In the genomic region with DNA sequence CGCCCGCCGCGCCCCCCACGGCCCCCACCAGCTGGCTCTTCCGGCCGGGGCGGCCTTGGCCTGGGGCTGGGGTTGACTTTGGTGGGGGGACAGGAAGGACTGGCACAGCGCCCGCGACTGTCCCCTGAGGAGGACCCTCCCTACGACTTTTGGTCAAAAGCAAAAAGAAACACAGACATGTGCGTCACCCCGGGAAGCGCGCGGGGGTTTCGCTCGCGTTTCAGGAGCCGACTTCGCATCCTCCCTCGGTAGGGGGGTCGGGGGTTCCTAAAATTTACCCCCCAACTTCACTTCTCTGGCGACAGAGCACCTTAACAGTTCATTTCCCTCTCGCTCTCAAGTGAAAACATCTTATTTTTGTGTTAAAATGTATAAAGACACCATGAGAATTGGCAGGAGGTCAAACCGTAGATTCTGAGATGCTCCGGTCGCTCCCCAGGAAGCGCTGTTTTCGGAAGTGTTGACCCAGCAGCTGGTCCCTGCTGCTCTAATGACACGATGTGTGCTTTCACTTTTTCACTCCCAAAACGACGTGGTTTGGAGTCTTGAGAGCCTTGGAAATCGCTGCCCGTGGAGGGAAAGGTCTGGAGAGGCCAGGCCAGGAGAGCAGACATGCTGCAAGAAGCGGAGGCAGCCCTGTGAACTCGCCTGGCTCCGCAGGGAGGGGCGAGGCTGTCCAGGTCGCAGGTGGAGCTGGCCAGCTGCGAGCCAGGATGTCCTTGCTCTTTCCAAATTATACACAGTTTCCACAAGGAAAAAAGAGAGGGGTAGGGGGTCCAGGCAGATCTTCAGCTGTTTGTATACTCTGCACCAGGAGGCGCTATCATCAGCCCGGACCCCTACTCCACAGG, we compare ENCODE assay signal across 8 cellular contexts.
DNase-seq lines count a peak whose midpoint lies in the region; ATAC-seq and TF ChIP-seq lines count a peak whose summit lies in the region.

No MANE protein-coding gene starts in this region.

- peaks cover 6% of the 10 kb centered on the region for H3K4me1 ChIP-seq in ectodermal cell (ENCODE audit: control insufficient read depth, insufficient read depth, low read length)
- H3K4me1 ChIP-seq in lower lobe of right lung: peaks cover 24% of the 10 kb centered on the region

- H3K4me3 ChIP-seq in HL-60 (replicated peaks; ENCODE audit: insufficient read depth, low read length): peak overlapping the region; percentile 47
- peak overlapping the region; percentile 54 for H3K4me3 ChIP-seq in ectodermal cell (ENCODE audit: insufficient read depth, low read depth, low read length)
- H3K4me3 ChIP-seq in lower lobe of right lung: peak overlapping the region; percentile 67

- H3K27ac ChIP-seq in HL-60 (replicated peaks) (no peak overlapping the region), ectodermal cell (ENCODE audit: insufficient read depth, low read depth, low read length, poor library complexity, severe bottlenecking) (no peak overlapping the region), lower lobe of right lung (peak overlapping the region; percentile 89)

- no peaks in the 10 kb centered on the region for H3K36me3 ChIP-seq in ectodermal cell (ENCODE audit: control insufficient read depth, insufficient read depth, low read length)
- H3K36me3 ChIP-seq in lower lobe of right lung: no peaks in the 10 kb centered on the region

- peak; percentile 58 to 70 for ATAC-seq in lower lobe of right lung
- no peak for ATAC-seq in HG03196 (IDR thresholded peaks at IDR 0.05; ENCODE audit: unreplicated experiment)

- DNase-seq in EH (ENCODE audit: low read depth) (peak; percentile 70), HL-60 (ENCODE audit: low read depth in 1 of 2, low spot score in 1 of 2) (peak in 1 of 2 experiments; percentile 1), lower lobe of right lung (peak; percentile 63)
- DNase-seq in activated CD4-positive, CD25-positive, alpha-beta regulatory T cell treated with anti-CD3 and anti-CD28 coated beads, Interleukin-2, amount 50 U/mL, for 72 hours: peak; percentile 39
- DNase-seq in stimulated activated naive CD4-positive, alpha-beta T cell (lab: John Stamatoyannopoulos, UW): peak; percentile 5 to 62 (median 24)
- DNase-seq in effector CD8-positive, alpha-beta T cell (lab: John Stamatoyannopoulos, UW): no peak

- H3K27me3 ChIP-seq in HL-60 (ENCODE audit: insufficient read depth, poor library complexity, severe bottlenecking) (no peaks in the 10 kb centered on the region), ectodermal cell (ENCODE audit: control insufficient read depth, insufficient read depth, low read length, poor library complexity, severe bottlenecking) (peaks cover 28% of the 10 kb centered on the region), lower lobe of right lung (ENCODE audit: low read depth) (no peaks in the 10 kb centered on the region)

- no peaks in the 10 kb centered on the region for H3K9me3 ChIP-seq in ectodermal cell (ENCODE audit: control insufficient read depth, low read length)
- H3K9me3 ChIP-seq in lower lobe of right lung: no peaks in the 10 kb centered on the region

- WGBS in ectodermal cell, 2 experiments: 3% methylated on average over 41 to 44 of the region's 44 CpGs

- TF ChIP-seq CTCF in HL-60 (IDR thresholded peaks at IDR 0.05; ENCODE audit: insufficient read depth, low read length): no peak
- TF ChIP-seq CTCF in lower lobe of right lung (IDR thresholded peaks at IDR 0.05): peak; percentile 23

- intact Hi-C loops in lower lobe of right lung (cut with DNase I): no loop called here
